Comparison of ENCODE assay signal across 8 cellular contexts in the genomic region with DNA sequence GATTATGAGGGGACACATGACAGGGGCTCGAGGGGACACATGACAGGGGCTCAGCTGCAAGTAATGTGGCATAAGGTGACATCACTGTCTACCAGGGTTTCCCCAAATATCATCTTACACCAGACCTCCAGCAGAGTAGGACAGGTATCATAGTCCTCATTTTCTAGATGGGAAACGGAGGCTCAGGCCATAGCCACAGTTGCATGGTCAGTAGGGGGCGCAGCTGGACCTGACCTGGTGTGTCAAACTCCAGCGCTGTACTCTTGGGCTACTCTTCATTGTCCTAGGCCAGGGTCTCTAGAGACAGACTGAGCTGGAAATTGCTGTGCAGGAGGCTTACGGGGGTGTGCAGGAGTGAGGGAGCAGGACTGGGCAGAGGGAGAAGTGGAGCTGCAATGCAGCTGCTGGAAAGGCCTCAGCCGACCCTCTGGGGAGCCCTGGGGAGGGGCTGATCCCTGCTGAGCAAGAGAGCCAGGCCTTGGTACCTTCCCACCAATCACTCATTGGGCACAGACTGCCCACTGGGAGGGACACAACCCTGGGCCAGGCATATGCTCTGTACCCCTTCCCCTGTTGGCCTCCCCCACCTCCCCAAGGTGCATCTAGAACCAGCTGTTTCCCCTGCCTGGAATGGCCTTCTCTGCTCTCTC.
DNase-seq lines count a peak whose midpoint lies in the region; ATAC-seq lines count a peak whose summit lies in the region.

No MANE protein-coding gene starts in this region.

- H3K27ac Mint-ChIP-seq in activated naive CD8-positive, alpha-beta T cell treated with anti-CD3 and anti-CD28 coated beads for 36 hours: no peak overlapping the region

- DNase-seq in NCI-H748 (lab: John Stamatoyannopoulos, UW; ENCODE audit: unreplicated experiment) (peak; percentile 13), NCI-H748 treated with DMSO at 0.1 percent for 48 hours (lab: John Stamatoyannopoulos, UW) (no peak), NOMO-1 treated with DMSO at 0.1 percent for 48 hours (lab: John Stamatoyannopoulos, UW; ENCODE audit: unreplicated experiment) (peak; percentile 12), inferior parietal cortex (ENCODE audit: extremely low spot score) (peak; percentile 15)
- DNase-seq in activated naive CD8-positive, alpha-beta T cell treated with anti-CD3 and anti-CD28 coated beads for 36 hours: peak; percentile 33
- DNase-seq in stimulated activated CD8-positive, alpha-beta memory T cell treated with anti-CD3 and anti-CD28 coated beads, Interleukin-15, amount 100 ng/mL, for 24 hours (ENCODE audit: low read depth): peak; percentile 14

- H3K36me3 Mint-ChIP-seq in activated naive CD8-positive, alpha-beta T cell treated with anti-CD3 and anti-CD28 coated beads for 36 hours: no peaks in the 10 kb centered on the region

- H3K27me3 Mint-ChIP-seq in activated naive CD8-positive, alpha-beta T cell treated with anti-CD3 and anti-CD28 coated beads for 36 hours: no peaks in the 10 kb centered on the region

- ATAC-seq in HG03045 (IDR thresholded peaks at IDR 0.05; ENCODE audit: unreplicated experiment) (no peak), GM18520 (IDR thresholded peaks at IDR 0.05; ENCODE audit: unreplicated experiment) (no peak)

- peaks cover 8% of the 10 kb centered on the region for H3K9me3 Mint-ChIP-seq in activated naive CD8-positive, alpha-beta T cell treated with anti-CD3 and anti-CD28 coated beads for 36 hours

- no peak overlapping the region for H3K4me3 Mint-ChIP-seq in activated naive CD8-positive, alpha-beta T cell treated with anti-CD3 and anti-CD28 coated beads for 36 hours

- H3K4me1 Mint-ChIP-seq in activated naive CD8-positive, alpha-beta T cell treated with anti-CD3 and anti-CD28 coated beads for 36 hours: no peaks in the 10 kb centered on the region
